In genomic region chr16:31141489-31142108, GRCh38 we compare ENCODE assay signal across 6 cellular contexts. TPM values are rescaled to one million over a fixed set of nuclear protein-coding genes. Genes with fewer than 3 reads are reported as not detected.
DNase-seq lines count a peak whose midpoint lies in the region; ATAC-seq lines count a peak whose summit lies in the region.

No MANE protein-coding gene starts in this region.

- H3K4me3 Mint-ChIP-seq in activated naive CD8-positive, alpha-beta T cell treated with anti-CD3 and anti-CD28 coated beads, Interleukin-2, amount 10 ng/mL, durations not matched to agents 7 days and 5 days: peak overlapping the region; percentile 86

- ATAC-seq in HG02588 (IDR thresholded peaks at IDR 0.05; ENCODE audit: unreplicated experiment) (peak; percentile 1), HG03439 (IDR thresholded peaks at IDR 0.05; ENCODE audit: unreplicated experiment) (no peak)
- no peak for ATAC-seq in activated naive CD8-positive, alpha-beta T cell treated with anti-CD3 and anti-CD28 coated beads, Interleukin-2, amount 10 ng/mL, durations not matched to agents 7 days and 5 days (ENCODE audit: low read depth)

- DNase-seq in activated naive CD8-positive, alpha-beta T cell treated with anti-CD3 and anti-CD28 coated beads, Interleukin-2, amount 10 ng/mL, durations not matched to agents 7 days and 5 days: peak; percentile 43
- DNase-seq in mucosa of gallbladder (ENCODE audit: low spot score) (peak; percentile 46), A172 (ENCODE audit: low spot score) (no peak)
- no peak for DNase-seq in activated CD4-positive, alpha-beta T cell treated with anti-CD3 and anti-CD28 coated beads, Interleukin-2, amount 50 U/mL, for 4 hours

- H3K27ac Mint-ChIP-seq in activated naive CD8-positive, alpha-beta T cell treated with anti-CD3 and anti-CD28 coated beads, Interleukin-2, amount 10 ng/mL, durations not matched to agents 7 days and 5 days: peak overlapping the region; percentile 89

- no peaks in the 10 kb centered on the region for H3K27me3 Mint-ChIP-seq in activated naive CD8-positive, alpha-beta T cell treated with anti-CD3 and anti-CD28 coated beads, Interleukin-2, amount 10 ng/mL, durations not matched to agents 7 days and 5 days

- peaks cover 5% of the 10 kb centered on the region for H3K4me1 Mint-ChIP-seq in activated naive CD8-positive, alpha-beta T cell treated with anti-CD3 and anti-CD28 coated beads, Interleukin-2, amount 10 ng/mL, durations not matched to agents 7 days and 5 days

- no peaks in the 10 kb centered on the region for H3K36me3 Mint-ChIP-seq in activated naive CD8-positive, alpha-beta T cell treated with anti-CD3 and anti-CD28 coated beads, Interleukin-2, amount 10 ng/mL, durations not matched to agents 7 days and 5 days

- POLR2A ChIA-PET in activated naive CD8-positive, alpha-beta T cell treated with anti-CD3 and anti-CD28 coated beads, Interleukin-2, amount 10 ng/mL, durations not matched to agents 7 days and 5 days (lab: Charles Lee): interaction anchor here (0.6 to 3.4 kb wide), 25 partner anchors 12 to 730 kb away, joined by 3 to 138 read pairs (median 4); partner anchors contain the start of genes ARMC5, BCKDK, FUS and KAT8

- H3K9me3 Mint-ChIP-seq in activated naive CD8-positive, alpha-beta T cell treated with anti-CD3 and anti-CD28 coated beads, Interleukin-2, amount 10 ng/mL, durations not matched to agents 7 days and 5 days: no peaks in the 10 kb centered on the region

RNA-seq across cellular contexts. Expression of gene PRSS8, which starts 6.1 kb away (rescaled TPM):
- not detected for total RNA-seq in activated naive CD8-positive, alpha-beta T cell treated with anti-CD3 and anti-CD28 coated beads, Interleukin-2, amount 10 ng/mL, durations not matched to agents 7 days and 5 days
- 312 TPM for total RNA-seq in mucosa of gallbladder
- total RNA-seq in A172 (2014; rRNA removed; shearing (Covaris generic)): 2.9 and 4.2 TPM in 2 replicates

RNA-seq across cellular contexts. Expression of gene PRSS36, which starts 8.3 kb away (rescaled TPM):
- total RNA-seq in activated naive CD8-positive, alpha-beta T cell treated with anti-CD3 and anti-CD28 coated beads, Interleukin-2, amount 10 ng/mL, durations not matched to agents 7 days and 5 days: 1 to 10 TPM in 1 of 2 experiments, under 1 TPM in 1; 0.31 to 1.1 TPM
- 5.7 TPM for total RNA-seq in mucosa of gallbladder
- total RNA-seq in A172 (2014; rRNA removed; shearing (Covaris generic)): 0.41 and 0.55 TPM in 2 replicates

RNA-seq across cellular contexts. Expression of gene KAT8, which starts 24.1 kb away (rescaled TPM):
- total RNA-seq in activated naive CD8-positive, alpha-beta T cell treated with anti-CD3 and anti-CD28 coated beads, Interleukin-2, amount 10 ng/mL, durations not matched to agents 7 days and 5 days: 10 to 100 TPM; 66.5 to 72.9 TPM
- total RNA-seq in mucosa of gallbladder: 67.2 TPM
- total RNA-seq in A172 (2014; rRNA removed; shearing (Covaris generic)): 46.6 and 55.6 TPM in 2 replicates

RNA-seq across cellular contexts. Expression of gene BCKDK, which starts 33.4 kb away (rescaled TPM):
- 10 to 100 TPM; 35.8 to 37.0 TPM for total RNA-seq in activated naive CD8-positive, alpha-beta T cell treated with anti-CD3 and anti-CD28 coated beads, Interleukin-2, amount 10 ng/mL, durations not matched to agents 7 days and 5 days
- total RNA-seq in mucosa of gallbladder: 49.6 TPM
- total RNA-seq in A172 (2014; rRNA removed; shearing (Covaris generic)): 28.6 and 38.1 TPM in 2 replicates

RNA-seq across cellular contexts. Expression of gene FUS, which starts 38.3 kb away (rescaled TPM):
- 100 to 1,000 TPM; 540 to 618 TPM for total RNA-seq in activated naive CD8-positive, alpha-beta T cell treated with anti-CD3 and anti-CD28 coated beads, Interleukin-2, amount 10 ng/mL, durations not matched to agents 7 days and 5 days
- 208 TPM for total RNA-seq in mucosa of gallbladder
- 14.4 and 26.9 TPM in 2 replicates for total RNA-seq in A172 (2014; rRNA removed; shearing (Covaris generic))

Comparison
In these comparisons a context has a peak if more than half of its experiments do, and no peak if none do; other contexts are left out.
1. DNase-seq: peak in activated naive CD8-positive, alpha-beta T cell treated with anti-CD3 and anti-CD28 coated beads, Interleukin-2, amount 10 ng/mL, durations not matched to agents 7 days and 5 days (single experiment) and mucosa of gallbladder (single experiment); none in A172 (single experiment) and activated CD4-positive, alpha-beta T cell treated with anti-CD3 and anti-CD28 coated beads, Interleukin-2, amount 50 U/mL, for 4 hours (0 of 2).
2. RNA of gene PRSS8, which starts 6.1 kb away (total RNA-seq): 312 TPM in mucosa of gallbladder (single experiment); 2.9 to 4.2 TPM in A172 and not detected in activated naive CD8-positive, alpha-beta T cell treated with anti-CD3 and anti-CD28 coated beads, Interleukin-2, amount 10 ng/mL, durations not matched to agents 7 days and 5 days; every median in the first group is over 10 times any median in the second.